In the genomic region with DNA sequence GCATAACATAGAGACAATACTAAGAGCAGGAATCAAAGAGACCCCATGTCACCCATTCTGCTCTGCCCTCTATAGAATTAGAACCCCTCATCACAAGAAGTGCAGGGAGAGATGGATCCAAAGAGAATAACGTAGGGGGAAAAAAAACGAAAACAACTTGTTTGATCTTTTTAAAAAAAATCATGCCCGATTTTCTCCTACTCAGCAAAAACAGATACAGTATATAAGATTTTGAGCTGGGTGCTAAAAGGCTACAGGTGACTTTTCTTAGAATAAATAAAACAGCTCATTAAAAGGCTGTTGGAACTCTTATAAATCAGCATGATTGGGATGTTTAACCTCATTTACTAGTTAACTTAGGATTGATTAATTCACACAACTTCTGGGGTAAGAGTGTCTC, we compare ENCODE assay signal across 21 cellular contexts.
"Had no signal": no experiment of that assay in that cellular context is flagged by ENCODE, and none has a peak within 500 bp of the region (broad histone marks: within the 10 kb centered on the region; RNA-seq: fewer than 3 reads in every experiment).

No MANE protein-coding gene starts in this region.

- H3K27me3 ChIP-seq: esophagus muscularis mucosa, gastrocnemius medialis, heart right ventricle, left lung, pancreas, suprapubic skin, thyroid gland had no signal

- H3K27me3 Mint-ChIP-seq: naive thymus-derived CD8-positive, alpha-beta T cell; progenitor cell of endocrine pancreas; type B pancreatic cell had no signal

- H3K9me3 ChIP-seq: esophagus muscularis mucosa, gastrocnemius medialis, heart right ventricle, left lung, lower lobe of right lung, pancreas, suprapubic skin, thyroid gland had no signal

- DNase-seq: effector memory CD4-positive, alpha-beta T cell; gastrocnemius medialis; heart right ventricle; hypothalamus; left lung; lower lobe of right lung; mesendoderm; naive thymus-derived CD8-positive, alpha-beta T cell; occipital lobe; pancreas; right cardiac atrium; small intestine; stimulated activated CD4-positive, alpha-beta T cell treated with anti-CD3 and anti-CD28 coated beads, Interleukin-2, amount 100 ng/mL, for 48 hours; stimulated activated naive CD8-positive, alpha-beta T cell treated with anti-CD3 and anti-CD28 coated beads, Interleukin-15, Interleukin-2, amounts not matched to agents 100 U/mL and 50 U/mL, for 24 hours; thyroid gland had no signal

- H3K4me3 Mint-ChIP-seq: naive thymus-derived CD8-positive, alpha-beta T cell; neural crest cell; type B pancreatic cell had no signal

- ATAC-seq: gastrocnemius medialis; heart right ventricle; naive thymus-derived CD8-positive, alpha-beta T cell; pancreas; right cardiac atrium; stimulated activated naive CD8-positive, alpha-beta T cell treated with anti-CD3 and anti-CD28 coated beads, Interleukin-15, Interleukin-2, amounts not matched to agents 100 U/mL and 50 U/mL, for 24 hours had no signal

- H3K4me1 Mint-ChIP-seq: neural crest cell had no signal

- H3K27ac ChIP-seq: epithelial cell of prostate, esophagus muscularis mucosa, gastrocnemius medialis, lower lobe of right lung, pancreas, suprapubic skin, thyroid gland had no signal

- H3K4me3 ChIP-seq: esophagus muscularis mucosa, gastrocnemius medialis, heart right ventricle, left lung, lower lobe of right lung, pancreas, suprapubic skin, thyroid gland had no signal

- H3K9me3 Mint-ChIP-seq: naive thymus-derived CD8-positive, alpha-beta T cell; neural crest cell; type B pancreatic cell had no signal

- H3K27ac Mint-ChIP-seq: progenitor cell of endocrine pancreas, type B pancreatic cell had no signal
